In genomic region chr19:33143897-33144405, GRCh38 we compare ENCODE assay signal across 1 cellular context.
TF ChIP-seq lines count a peak whose summit lies in the region.

No MANE protein-coding gene starts in this region.

TF ChIP-seq in HepG2, 621 proteins besides CTCF, POLR2A, EP300 and RAD21 (continued from another document and continues in another):
- TF ChIP-seq ATF5 (CRISPR knock-in tag; IDR thresholded peaks at IDR 0.05; ENCODE audit: low read depth) (no peak), DDIT3 (CRISPR knock-in tag; IDR thresholded peaks at IDR 0.05) (no peak), ZSCAN5A (CRISPR knock-in tag; IDR thresholded peaks at IDR 0.05; ENCODE audit: borderline replicate concordance) (no peak), ZNF773 (CRISPR knock-in tag; IDR thresholded peaks at IDR 0.05; ENCODE audit: borderline replicate concordance) (no peak), ZNF382 (CRISPR knock-in tag; IDR thresholded peaks at IDR 0.05; ENCODE audit: borderline replicate concordance) (no peak), ZNF333 (CRISPR knock-in tag; IDR thresholded peaks at IDR 0.05; ENCODE audit: borderline replicate concordance) (no peak), PRMT3 (CRISPR knock-in tag; IDR thresholded peaks at IDR 0.05; ENCODE audit: borderline replicate concordance, low read depth) (no peak), ZNF83 (CRISPR knock-in tag; IDR thresholded peaks at IDR 0.05; ENCODE audit: borderline replicate concordance) (no peak), ZNF547 (CRISPR knock-in tag; IDR thresholded peaks at IDR 0.05) (no peak), RBM22 (optimal IDR thresholded peaks at IDR 0.05; ENCODE audit: low read length) (no peak), HNF1A (IDR thresholded peaks at IDR 0.05; ENCODE audit: low read depth) (no peak), HNF1A (CRISPR knock-in tag; IDR thresholded peaks at IDR 0.05; ENCODE audit: borderline replicate concordance) (no peak), ZNF549 (CRISPR knock-in tag; IDR thresholded peaks at IDR 0.05) (no peak), CEBPB (IDR thresholded peaks at IDR 0.05; ENCODE audit: borderline replicate concordance, low read depth, low read length) (no peak), TBX2 (CRISPR knock-in tag; IDR thresholded peaks at IDR 0.05; ENCODE audit: borderline replicate concordance) (no peak), HOXD1 (CRISPR knock-in tag; IDR thresholded peaks at IDR 0.05) (no peak), ARID3A (IDR thresholded peaks at IDR 0.05; ENCODE audit: low read depth, low read length) (0 out of 2 replicates have a peak, but pooled peaks have one; percentile 20), HNF1B (CRISPR knock-in tag; IDR thresholded peaks at IDR 0.05) (peak; percentile 56), YY1 (IDR thresholded peaks at IDR 0.05; ENCODE audit: insufficient read depth, insufficient replicate concordance, low read depth, low read length) (peak; percentile 16), RXRA (CRISPR knock-in tag; IDR thresholded peaks at IDR 0.05) (peak; percentile 81), TCF7L2 (IDR thresholded peaks at IDR 0.05; ENCODE audit: low read depth, low read length) (no peak), PHF8 (CRISPR knock-in tag; IDR thresholded peaks at IDR 0.05) (peak; percentile 58), ZNF660 (CRISPR knock-in tag; IDR thresholded peaks at IDR 0.05; ENCODE audit: borderline replicate concordance, low read depth) (no peak), HDAC1 (CRISPR knock-in tag; IDR thresholded peaks at IDR 0.05) (no peak), PITX1 (CRISPR knock-in tag; IDR thresholded peaks at IDR 0.05) (0 out of 2 replicates have a peak, but pooled peaks have one; percentile 32), ZNF446 (CRISPR knock-in tag; IDR thresholded peaks at IDR 0.05) (no peak), ZNF367 (CRISPR knock-in tag; IDR thresholded peaks at IDR 0.05; ENCODE audit: borderline replicate concordance) (no peak), SOX13 (IDR thresholded peaks at IDR 0.05) (no peak), SOX13 (CRISPR knock-in tag; conservative IDR thresholded peaks at IDR 0.05 in 1 of 2, IDR thresholded peaks at IDR 0.05 in 1 of 2) (no peak), RBAK (CRISPR knock-in tag; IDR thresholded peaks at IDR 0.05) (no peak), ZNF510 (CRISPR knock-in tag; IDR thresholded peaks at IDR 0.05; ENCODE audit: low read depth) (no peak), CREB1 (IDR thresholded peaks at IDR 0.05) (no peak), CREB1 (CRISPR knock-in tag; IDR thresholded peaks at IDR 0.05) (no peak), CEBPZ (IDR thresholded peaks at IDR 0.05; ENCODE audit: low read length) (no peak), ZNF276 (CRISPR knock-in tag; IDR thresholded peaks at IDR 0.05; ENCODE audit: low read depth) (no peak), ZNF589 (CRISPR knock-in tag; conservative IDR thresholded peaks at IDR 0.05) (no peak), HMGA1 (CRISPR knock-in tag; conservative IDR thresholded peaks at IDR 0.05) (no peak), MLX (CRISPR knock-in tag; IDR thresholded peaks at IDR 0.05) (no peak), ZNF143 (CRISPR knock-in tag; IDR thresholded peaks at IDR 0.05) (no peak), NCOR1 (IDR thresholded peaks at IDR 0.05; ENCODE audit: borderline replicate concordance, low read length) (no peak), ZFP36L1 (CRISPR knock-in tag; IDR thresholded peaks at IDR 0.05) (no peak), SRSF9 (IDR thresholded peaks at IDR 0.05; ENCODE audit: borderline replicate concordance, insufficient read depth, low read depth, low read length, poor library complexity, severe bottlenecking) (no peak), SAP130 (CRISPR knock-in tag; IDR thresholded peaks at IDR 0.05; ENCODE audit: low read depth) (peak; percentile 42), ZNF605 (CRISPR knock-in tag; IDR thresholded peaks at IDR 0.05) (peak; percentile 80; the same call in 1 of the 2 replicates), ZSCAN20 (CRISPR knock-in tag; IDR thresholded peaks at IDR 0.05; ENCODE audit: borderline replicate concordance) (no peak), BRF2 (CRISPR knock-in tag; IDR thresholded peaks at IDR 0.05) (no peak), LBX2 (CRISPR knock-in tag; IDR thresholded peaks at IDR 0.05; ENCODE audit: borderline replicate concordance) (no peak)
